ENCODE assay signal across 10 cellular contexts in the genomic region with DNA sequence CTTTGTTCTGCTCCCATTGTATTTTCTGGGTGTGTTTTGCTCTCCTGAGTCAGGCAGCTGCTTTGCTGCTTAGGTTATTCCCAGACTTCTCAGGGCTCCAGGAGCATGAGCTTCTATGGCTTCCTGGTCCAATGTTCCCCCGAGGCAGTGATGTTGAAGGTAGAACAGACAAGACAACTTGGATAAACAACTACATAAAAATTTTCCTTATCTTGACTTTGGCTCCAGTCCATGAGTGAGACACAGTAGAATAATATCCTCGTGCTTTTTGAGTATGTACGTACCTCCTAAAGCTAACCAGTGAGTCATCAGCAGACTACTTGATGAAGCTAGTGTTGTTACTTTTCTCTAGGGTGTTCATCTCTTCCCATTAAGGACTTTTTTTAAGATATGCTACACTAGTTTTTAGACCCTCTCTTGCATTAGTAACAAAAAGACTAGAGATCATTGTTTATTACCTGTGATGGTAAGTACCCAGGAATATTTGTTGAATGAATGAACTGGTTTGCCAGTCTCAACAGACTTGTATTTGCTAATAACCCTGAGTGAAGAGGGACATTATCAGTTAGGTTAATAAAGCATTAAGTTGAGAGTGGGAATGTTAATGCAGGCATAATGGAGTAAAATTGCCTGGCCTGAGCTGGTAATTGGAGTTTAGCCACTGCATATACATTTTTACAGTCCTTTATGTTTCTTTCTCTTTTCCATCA.
DNase-seq lines count a peak whose midpoint lies in the region; ATAC-seq and TF ChIP-seq lines count a peak whose summit lies in the region.
"Had no signal": no experiment of that assay in that cellular context is flagged by ENCODE, and none has a peak within 500 bp of the region (broad histone marks: within the 10 kb centered on the region; RNA-seq: fewer than 3 reads in every experiment).

No MANE protein-coding gene starts in this region.

- no peaks in the 10 kb centered on the region for H3K4me1 Mint-ChIP-seq in activated CD4-positive, alpha-beta T cell treated with anti-CD3 and anti-CD28 coated beads, Interleukin-2, amount 10 ng/mL, durations not matched to agents 24 days and 14 days
- no peaks in the 10 kb centered on the region for H3K4me1 Mint-ChIP-seq in naive thymus-derived CD4-positive, alpha-beta T cell

- H3K36me3 ChIP-seq in HEK293 (ENCODE audit: control insufficient read depth in 2 of 2, insufficient read depth in 1 of 2, low read length in 2 of 2): no peaks in the 10 kb centered on the region
- no peaks in the 10 kb centered on the region for H3K36me3 ChIP-seq in naive thymus-derived CD4-positive, alpha-beta T cell (ENCODE audit: control insufficient read depth in 2 of 3, insufficient read depth in 3 of 3, low read length in 3 of 3)

- CTCF ChIA-PET in HEK293 (lab: Yijun Ruan, JAX): interaction anchor here (0.7 to 1.4 kb wide), 5 partner anchors 10 to 896 kb away, joined by 3 to 6 read pairs (median 3); no protein-coding TSS in a partner anchor
- CTCF ChIA-PET in naive thymus-derived CD4-positive, alpha-beta T cell (lab: Charles Lee): no interaction called here

- peaks cover 0 to 4% of the 10 kb centered on the region in 2 donors for H3K27me3 ChIP-seq in naive thymus-derived CD4-positive, alpha-beta T cell (ENCODE audit: control insufficient read depth in 2 of 2, insufficient read depth in 2 of 2, low read length in 2 of 2)

- peaks cover 23% of the 10 kb centered on the region for H3K4me1 ChIP-seq in HEK293 (ENCODE audit: control insufficient read depth, insufficient read depth, low read length)
- no peaks in the 10 kb centered on the region for H3K4me1 ChIP-seq in naive thymus-derived CD4-positive, alpha-beta T cell (ENCODE audit: control insufficient read depth in 2 of 2, insufficient read depth in 2 of 2, low read length in 2 of 2)

- no peaks in the 10 kb centered on the region for H3K9me3 ChIP-seq in HEK293 (ENCODE audit: control insufficient read depth, insufficient read depth, low read depth, low read length)
- H3K9me3 ChIP-seq in naive thymus-derived CD4-positive, alpha-beta T cell (ENCODE audit: control insufficient read depth in 2 of 3, low read length in 3 of 3): no peaks in the 10 kb centered on the region

- H3K4me3 ChIP-seq in HEK293 (ENCODE audit: low read depth, low read length): no peak overlapping the region; the same call in 1 of the 2 replicates
- no peak overlapping the region for H3K4me3 ChIP-seq in naive thymus-derived CD4-positive, alpha-beta T cell (ENCODE audit: low read length)

- DNase-seq in RKO (ENCODE audit: low spot score) (peak; percentile 88), fibroblast of the conjunctiva (ENCODE audit: low read depth) (peak; percentile 51), smooth muscle cell of the brain vasculature (ENCODE audit: low read depth, low spot score) (peak; percentile 93), NCI-H446 treated with DMSO at 0.1 percent for 48 hours (lab: John Stamatoyannopoulos, UW) (no peak), NCI-H1694 (lab: John Stamatoyannopoulos, UW) (no peak)
- no peak for DNase-seq in activated CD4-positive, alpha-beta T cell treated with anti-CD3 and anti-CD28 coated beads, Interleukin-2, amount 10 ng/mL, durations not matched to agents 24 days and 14 days
- no peak for DNase-seq in naive thymus-derived CD4-positive, alpha-beta T cell

- TF ChIP-seq CTCF in HEK293 (tag by site-specific recombination; IDR thresholded peaks at IDR 0.05): no peak

- no peaks in the 10 kb centered on the region for H3K9me3 Mint-ChIP-seq in activated CD4-positive, alpha-beta T cell treated with anti-CD3 and anti-CD28 coated beads, Interleukin-2, amount 10 ng/mL, durations not matched to agents 24 days and 14 days
- H3K9me3 Mint-ChIP-seq in naive thymus-derived CD4-positive, alpha-beta T cell: peaks cover 0 to 1% (median 0%) of the 10 kb centered on the region in 11 donors
- H3K9me3 Mint-ChIP-seq: neural crest cell; T-helper 1 cell treated with Interleukin-12 subunit alpha and Interleukin-12 subunit beta and Interleukin-4 antibody, amounts not matched to agents 30 μg/mL and 1 μg/mL, for 36 hours had no signal

- H3K27me3 Mint-ChIP-seq in activated CD4-positive, alpha-beta T cell treated with anti-CD3 and anti-CD28 coated beads, Interleukin-2, amount 10 ng/mL, durations not matched to agents 24 days and 14 days: peaks cover 20% of the 10 kb centered on the region
- peaks cover 0 to 18% (median 6%) of the 10 kb centered on the region in 5 donors for H3K27me3 Mint-ChIP-seq in naive thymus-derived CD4-positive, alpha-beta T cell

- no peaks in the 10 kb centered on the region for H3K36me3 Mint-ChIP-seq in activated CD4-positive, alpha-beta T cell treated with anti-CD3 and anti-CD28 coated beads, Interleukin-2, amount 10 ng/mL, durations not matched to agents 24 days and 14 days (ENCODE audit: low read depth)
- H3K36me3 Mint-ChIP-seq in naive thymus-derived CD4-positive, alpha-beta T cell: peaks cover 0 to 4% (median 0%) of the 10 kb centered on the region in 5 donors

- intact Hi-C loops in activated CD4-positive, alpha-beta T cell treated with anti-CD3 and anti-CD28 coated beads, Interleukin-2, amount 10 ng/mL, durations not matched to agents 24 days and 14 days (cut with micrococcal nuclease): no loop called here
- intact Hi-C loops in naive thymus-derived CD4-positive, alpha-beta T cell (cut with micrococcal nuclease): no loop called here

- POLR2A ChIA-PET in HEK293 (lab: Yijun Ruan, JAX): interaction anchor here (0.5 to 1.3 kb wide), 3 partner anchors 132 to 917 kb away, joined by 3 read pairs; a partner anchor contains a TSS
- POLR2A ChIA-PET in naive thymus-derived CD4-positive, alpha-beta T cell (lab: Charles Lee): no interaction called here

- H3K27ac Mint-ChIP-seq in activated CD4-positive, alpha-beta T cell treated with anti-CD3 and anti-CD28 coated beads, Interleukin-2, amount 10 ng/mL, durations not matched to agents 24 days and 14 days: no peak overlapping the region
- H3K27ac Mint-ChIP-seq in naive thymus-derived CD4-positive, alpha-beta T cell: no peak overlapping the region
- H3K27ac Mint-ChIP-seq: T-helper 1 cell treated with Interleukin-12 subunit alpha and Interleukin-12 subunit beta and Interleukin-4 antibody, amounts not matched to agents 30 μg/mL and 1 μg/mL, for 36 hours had no signal

- H3K27ac ChIP-seq in HEK293 (ENCODE audit: extremely low read depth, low read depth, low read length): peak overlapping the region; percentile 81
- no peak overlapping the region for H3K27ac ChIP-seq in naive thymus-derived CD4-positive, alpha-beta T cell (ENCODE audit: low read depth, low read length)

- H3K4me3 Mint-ChIP-seq in activated CD4-positive, alpha-beta T cell treated with anti-CD3 and anti-CD28 coated beads, Interleukin-2, amount 10 ng/mL, durations not matched to agents 24 days and 14 days: no peak overlapping the region
- H3K4me3 Mint-ChIP-seq in naive thymus-derived CD4-positive, alpha-beta T cell: no peak overlapping the region
- H3K4me3 Mint-ChIP-seq: neural crest cell; T-helper 1 cell treated with Interleukin-12 subunit alpha and Interleukin-12 subunit beta and Interleukin-4 antibody, amounts not matched to agents 30 μg/mL and 1 μg/mL, for 36 hours had no signal

- ATAC-seq in naive thymus-derived CD4-positive, alpha-beta T cell: no peak

TF ChIP-seq in HEK293, 187 proteins besides CTCF, POLR2A, EP300 and RAD21 (continues in another document):
- TF ChIP-seq ZXDB (tag by site-specific recombination; IDR thresholded peaks at IDR 0.05) (peak; percentile 54), ZNF366 (tag by site-specific recombination; conservative IDR thresholded peaks at IDR 0.05) (peak; percentile 44), WT1 (tag by site-specific recombination; IDR thresholded peaks at IDR 0.05) (peak; percentile 78), ZNF629 (tag by site-specific recombination; IDR thresholded peaks at IDR 0.05) (peak; percentile 12), ZBTB17 (tag by site-specific recombination; IDR thresholded peaks at IDR 0.05) (peak; percentile 64; the same call in 1 of the 2 replicates), KLF8 (tag by site-specific recombination; IDR thresholded peaks at IDR 0.05) (0 out of 2 replicates have a peak, but pooled peaks have one; percentile 39)
- TF ChIP-seq, protein P1, sequence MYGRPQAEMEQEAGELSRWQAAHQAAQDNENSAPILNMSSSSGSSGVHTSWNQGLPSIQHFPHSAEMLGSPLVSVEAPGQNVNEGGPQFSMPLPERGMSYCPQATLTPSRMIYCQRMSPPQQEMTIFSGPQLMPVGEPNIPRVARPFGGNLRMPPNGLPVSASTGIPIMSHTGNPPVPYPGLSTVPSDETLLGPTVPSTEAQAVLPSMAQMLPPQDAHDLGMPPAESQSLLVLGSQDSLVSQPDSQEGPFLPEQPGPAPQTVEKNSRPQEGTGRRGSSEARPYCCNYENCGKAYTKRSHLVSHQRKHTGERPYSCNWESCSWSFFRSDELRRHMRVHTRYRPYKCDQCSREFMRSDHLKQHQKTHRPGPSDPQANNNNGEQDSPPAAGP (tag by site-specific recombination; IDR thresholded peaks at IDR 0.05): peak; percentile 24; the same call in 1 of the 2 replicates
- TF ChIP-seq, protein P2, sequence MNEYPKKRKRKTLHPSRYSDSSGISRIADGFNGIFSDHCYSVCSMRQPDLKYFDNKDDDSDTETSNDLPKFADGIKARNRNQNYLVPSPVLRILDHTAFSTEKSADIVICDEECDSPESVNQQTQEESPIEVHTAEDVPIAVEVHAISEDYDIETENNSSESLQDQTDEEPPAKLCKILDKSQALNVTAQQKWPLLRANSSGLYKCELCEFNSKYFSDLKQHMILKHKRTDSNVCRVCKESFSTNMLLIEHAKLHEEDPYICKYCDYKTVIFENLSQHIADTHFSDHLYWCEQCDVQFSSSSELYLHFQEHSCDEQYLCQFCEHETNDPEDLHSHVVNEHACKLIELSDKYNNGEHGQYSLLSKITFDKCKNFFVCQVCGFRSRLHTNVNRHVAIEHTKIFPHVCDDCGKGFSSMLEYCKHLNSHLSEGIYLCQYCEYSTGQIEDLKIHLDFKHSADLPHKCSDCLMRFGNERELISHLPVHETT (tag by site-specific recombination; IDR thresholded peaks at IDR 0.05): peak; percentile 75

Comparison
In these comparisons a context has a peak if more than half of its experiments do, and no peak if none do; other contexts are left out.
1. DNase-seq: peak in RKO (single experiment), fibroblast of the conjunctiva (single experiment) and smooth muscle cell of the brain vasculature (single experiment); none in NCI-H446 treated with DMSO at 0.1 percent for 48 hours (single experiment), activated CD4-positive, alpha-beta T cell treated with anti-CD3 and anti-CD28 coated beads, Interleukin-2, amount 10 ng/mL, durations not matched to agents 24 days and 14 days (single experiment), naive thymus-derived CD4-positive, alpha-beta T cell (0 of 9) and NCI-H1694 (single experiment).